ENCODE assay signal across 8 cellular contexts in genomic region chr1:174159253-174160108, GRCh38. TPM values are rescaled to one million over a fixed set of nuclear protein-coding genes. Genes with fewer than 3 reads are reported as not detected.
DNase-seq lines count a peak whose midpoint lies in the region; FAIRE-seq and TF ChIP-seq lines count a peak whose summit lies in the region.

Gene RABGAP1L, plus strand, starts transcription at chr1:174159520.

- peak within 1 kb of the TSS; percentile 83 for H3K4me3 Mint-ChIP-seq in activated naive CD4-positive, alpha-beta T cell treated with anti-CD3 and anti-CD28 coated beads for 36 hours

- H2BK15ac ChIP-seq in neuronal stem cell (ENCODE audit: low read length) = peak within 1 kb of the TSS; percentile 94

- H3K9me3 Mint-ChIP-seq in activated naive CD4-positive, alpha-beta T cell treated with anti-CD3 and anti-CD28 coated beads for 36 hours = no peaks in the 10 kb centered on the region

- H3K18ac ChIP-seq in neuronal stem cell (ENCODE audit: low read length) = peak within 1 kb of the TSS; percentile 97

- peak within 1 kb of the TSS; percentile 10 for H2BK12ac ChIP-seq in neuronal stem cell (ENCODE audit: low read length)

- H3K27ac ChIP-seq in neuronal stem cell (replicated peaks; ENCODE audit: low read length) (peak within 1 kb of the TSS; percentile 88), subcutaneous abdominal adipose tissue (ENCODE audit: low read depth, low read length) (peak within 1 kb of the TSS; percentile 72)

- H2BK120ac ChIP-seq in neuronal stem cell (ENCODE audit: low read depth, low read length) = peak within 1 kb of the TSS; percentile 91

- peak within 1 kb of the TSS; percentile 100 for H2AFZ ChIP-seq in neuronal stem cell (ENCODE audit: low read length)

- H3K9me3 ChIP-seq in neuronal stem cell (replicated peaks in 1 of 2; ENCODE audit: control insufficient read depth in 2 of 2, insufficient read depth in 1 of 2, low read depth in 1 of 2, low read length in 2 of 2) (no peaks in the 10 kb centered on the region), subcutaneous abdominal adipose tissue (ENCODE audit: control insufficient read depth in 5 of 5, low read length in 5 of 5) (no peaks in the 10 kb centered on the region)

- H3K9ac ChIP-seq in neuronal stem cell (ENCODE audit: low read depth, low read length, poor library complexity) = peak within 1 kb of the TSS; percentile 95
- peak within 1 kb of the TSS; percentile 48 to 89 (median 88) for H3K9ac ChIP-seq in subcutaneous abdominal adipose tissue (ENCODE audit: low read length in 5 of 5)

- H3K27ac Mint-ChIP-seq in activated naive CD4-positive, alpha-beta T cell treated with anti-CD3 and anti-CD28 coated beads for 36 hours = peak within 1 kb of the TSS; percentile 93

- H3K27me3 Mint-ChIP-seq in activated naive CD4-positive, alpha-beta T cell treated with anti-CD3 and anti-CD28 coated beads for 36 hours (ENCODE audit: low read depth) = no peaks in the 10 kb centered on the region

- no peak within 1 kb of the TSS for H2BK5ac ChIP-seq in neuronal stem cell (ENCODE audit: low read length)

- CTCF ChIA-PET in activated naive CD4-positive, alpha-beta T cell treated with anti-CD3 and anti-CD28 coated beads for 36 hours (lab: Charles Lee) = no interaction called here

- no CpG with 5 or more reads among the region's 97 CpGs for WGBS in neuronal stem cell (ENCODE audit: extremely low coverage in 2 of 2, insufficient read length in 2 of 2, insufficient replicate concordance in 1 of 2), 2 donors

- peaks cover 56% of the 10 kb centered on the region for H3K4me1 Mint-ChIP-seq in activated naive CD4-positive, alpha-beta T cell treated with anti-CD3 and anti-CD28 coated beads for 36 hours (ENCODE audit: low read depth)

- H3K4me1 ChIP-seq in neuronal stem cell (ENCODE audit: control insufficient read depth in 2 of 2, insufficient read depth in 1 of 2, low read depth in 1 of 2, low read length in 2 of 2) = peaks cover 2 to 6% of the 10 kb centered on the region in 2 donors
- peaks cover 0 to 21% (median 14%) of the 10 kb centered on the region in 5 donors for H3K4me1 ChIP-seq in subcutaneous abdominal adipose tissue (ENCODE audit: control insufficient read depth in 5 of 5, insufficient read depth in 5 of 5, low read length in 5 of 5)

- H3K36me3 ChIP-seq in neuronal stem cell (replicated peaks in 1 of 2; ENCODE audit: control insufficient read depth in 2 of 2, insufficient read depth in 2 of 2, low read length in 2 of 2) = no peaks in the 10 kb centered on the region
- no peaks in the 10 kb centered on the region for H3K36me3 ChIP-seq in subcutaneous abdominal adipose tissue (ENCODE audit: control insufficient read depth in 5 of 5, insufficient read depth in 5 of 5, low read length in 5 of 5)

- peak within 1 kb of the TSS; percentile 82 for H3K14ac ChIP-seq in neuronal stem cell (ENCODE audit: low read length)

- TF ChIP-seq CTCF in HFF-Myc (IDR thresholded peaks at IDR 0.05; ENCODE audit: low read depth, low read length, missing control alignments) = no peak

- no peak within 1 kb of the TSS for H3K4ac ChIP-seq in neuronal stem cell (ENCODE audit: low read length)

- H3K79me1 ChIP-seq in neuronal stem cell (ENCODE audit: low read depth, low read length) = no peaks in the 10 kb centered on the region

- no peak within 1 kb of the TSS for H4K8ac ChIP-seq in neuronal stem cell (ENCODE audit: low read depth, low read length)

- no peaks in the 10 kb centered on the region for H3K36me3 Mint-ChIP-seq in activated naive CD4-positive, alpha-beta T cell treated with anti-CD3 and anti-CD28 coated beads for 36 hours (ENCODE audit: low read depth)

- no peak within 1 kb of the TSS for H2AK5ac ChIP-seq in neuronal stem cell (ENCODE audit: low read depth, low read length)

- H3K23ac ChIP-seq in neuronal stem cell (ENCODE audit: low read depth, low read length, poor library complexity) = peak within 1 kb of the TSS; percentile 99

- intact Hi-C loops in activated naive CD4-positive, alpha-beta T cell treated with anti-CD3 and anti-CD28 coated beads for 36 hours (cut with micrococcal nuclease) = loop anchor here (1.0 to 10.0 kb wide), 18 partner anchors 15 to 1627 kb away; partner anchors contain the start of genes CACYBP, CENPL, DARS2 and KIAA0040

- FAIRE-seq in frontal cortex (lab: Jason Lieb, UNC) = no peak

- H3K4me3 ChIP-seq in HFF-Myc (replicated peaks; ENCODE audit: low read depth, low read length) (peak within 1 kb of the TSS; percentile 81), neuronal stem cell (ENCODE audit: low read length in 2 of 2) (peak within 1 kb of the TSS; percentile 92), subcutaneous abdominal adipose tissue (ENCODE audit: low read depth in 1 of 5, low read length in 5 of 5) (peak within 1 kb of the TSS; percentile 84 to 91 (median 88))

- H4K91ac ChIP-seq in neuronal stem cell (ENCODE audit: low read depth, low read length, poor library complexity) = no peak within 1 kb of the TSS

- H3K27me3 ChIP-seq in neuronal stem cell (ENCODE audit: control insufficient read depth in 3 of 3, insufficient read depth in 3 of 3, low read depth in 1 of 3, low read length in 3 of 3) (peaks cover 0 to 9% (median 0%) of the 10 kb centered on the region in 3 experiments), subcutaneous abdominal adipose tissue (ENCODE audit: control insufficient read depth in 5 of 5, insufficient read depth in 4 of 5, low read length in 5 of 5) (no peaks in the 10 kb centered on the region)

- DNase-seq in GM03348 (ENCODE audit: low spot score) (peak; percentile 98), HFF-Myc (ENCODE audit: extremely low read depth, low read depth) (peak; percentile 53), NAMALWA (ENCODE audit: low spot score) (peak; percentile 97), SK-N-DZ (ENCODE audit: low spot score) (peak; percentile 92), frontal cortex (ENCODE audit: low spot score in 2 of 2) (peak; percentile 91 to 92), neuronal stem cell (ENCODE audit: low spot score) (peak; percentile 92)
- peak; percentile 94 for DNase-seq in activated naive CD4-positive, alpha-beta T cell treated with anti-CD3 and anti-CD28 coated beads for 36 hours

- H3K4me2 ChIP-seq in neuronal stem cell (ENCODE audit: insufficient read depth, low read length, poor library complexity, severe bottlenecking) = peak within 1 kb of the TSS; percentile 95

RNA-seq across cellular contexts. Expression of gene RABGAP1L, which starts in this region (rescaled TPM):
- 5.1 and 7.3 TPM in 2 replicates for polyA plus RNA-seq in SK-N-DZ (2014; cell fraction: cytosol; rRNA removed)
- polyA plus RNA-seq in SK-N-DZ (2014; cell fraction: nucleus; rRNA removed) = 3.2 TPM in 2 replicates
- 10 to 100 TPM; 16.6 TPM for total RNA-seq in activated naive CD4-positive, alpha-beta T cell treated with anti-CD3 and anti-CD28 coated beads for 36 hours
- total RNA-seq in frontal cortex = 116 TPM
- polyA plus RNA-seq in neuronal stem cell (2013, experiment 1 of 2) = 4.6 TPM
- polyA plus RNA-seq in neuronal stem cell (2013, experiment 2 of 2) = 5.3 TPM

Comparison
In these comparisons a context has a peak if more than half of its experiments do, and no peak if none do; other contexts are left out.
1. Peak in every context shown above with its lines: DNase-seq, H3K4me3 ChIP-seq and H3K27ac ChIP-seq.